11 cellular contexts compared by ENCODE assay signal in genomic region chr1:36400514-36400824, GRCh38. TPM values are rescaled to one million over a fixed set of nuclear protein-coding genes. Genes with fewer than 3 reads are reported as not detected.
DNase-seq lines count a peak whose midpoint lies in the region; ATAC-seq, FAIRE-seq and TF ChIP-seq lines count a peak whose summit lies in the region.
"Had no signal": no experiment of that assay in that cellular context is flagged by ENCODE, and none has a peak within 500 bp of the region (broad histone marks: within the 10 kb centered on the region; RNA-seq: fewer than 3 reads in every experiment).

No MANE protein-coding gene starts in this region.

- H3K4me1 ChIP-seq in cardiac muscle cell (ENCODE audit: low read depth) (peaks cover 5% of the 10 kb centered on the region), K562 (replicated peaks in 1 of 2; ENCODE audit: control insufficient read depth in 2 of 2, insufficient read depth in 2 of 2, low read length in 2 of 2) (peaks cover 24 to 45% of the 10 kb centered on the region in 2 experiments), mucosa of rectum (ENCODE audit: control insufficient read depth in 2 of 2, insufficient read depth in 2 of 2, low read length in 2 of 2) (peaks cover 8 to 9% of the 10 kb centered on the region in 2 donors), vagina (peaks cover 16% of the 10 kb centered on the region)

- H3K4me3 ChIP-seq in cardiac muscle cell: peak overlapping the region; percentile 60
- peak overlapping the region; percentile 49 for H3K4me3 ChIP-seq in K562
- peak overlapping the region in 1 of 2 donors; percentile 31 for H3K4me3 ChIP-seq in mucosa of rectum (ENCODE audit: low read length in 2 of 2)
- H3K4me3 ChIP-seq in vagina: peak overlapping the region in 1 of 2 donors; percentile 25

- TF ChIP-seq RAD21 in K562 (CRISPR knock-in tag; conservative IDR thresholded peaks at IDR 0.05 in 1 of 2, IDR thresholded peaks at IDR 0.05 in 1 of 2): no peak

- no peaks in the 10 kb centered on the region for H4K20me1 ChIP-seq in K562 (replicated peaks; ENCODE audit: control insufficient read depth, insufficient read depth, low read length)

- TF ChIP-seq EP300 in K562 (IDR thresholded peaks at IDR 0.05; ENCODE audit: low read length): no peak

- no peaks in the 10 kb centered on the region for H3K36me3 ChIP-seq in cardiac muscle cell
- H3K36me3 ChIP-seq in K562 (ENCODE audit: control insufficient read depth, insufficient read depth, low read length): no peaks in the 10 kb centered on the region
- H3K36me3 ChIP-seq in mucosa of rectum (ENCODE audit: control insufficient read depth in 2 of 2, insufficient read depth in 2 of 2, low read length in 2 of 2): no peaks in the 10 kb centered on the region
- no peaks in the 10 kb centered on the region for H3K36me3 ChIP-seq in vagina
- H3K36me3 ChIP-seq: brain microvascular endothelial cell had no signal

- no peak for ATAC-seq in left cardiac atrium
- ATAC-seq in K562: no peak
- ATAC-seq in HG03520 (IDR thresholded peaks at IDR 0.05; ENCODE audit: unreplicated experiment): no peak
- ATAC-seq: SK-N-SH treated with all-trans-retinoic acid at 6 μM for 48 hours had no signal

- intact Hi-C loops in left cardiac atrium (cut with DNase I) (no loop called here), K562 (cut with micrococcal nuclease) (no loop called here), vagina (cut with DNase I) (no loop called here)

- FAIRE-seq in K562 (lab: Jason Lieb, UNC): no peak

- CTCF ChIA-PET in K562 (lab: Yijun Ruan, JAX; ENCODE audit: low intra/inter-chr PET ratio): no interaction called here

- no peaks in the 10 kb centered on the region for H3K9me1 ChIP-seq in K562 (ENCODE audit: control insufficient read depth, insufficient read depth, low read length)

- TF ChIP-seq POLR2A in K562 (conservative IDR thresholded peaks at IDR 0.05): no peak
- no peak for TF ChIP-seq POLR2A in vagina (IDR thresholded peaks at IDR 0.05)

- 79% methylated on average over 10 of the region's 10 CpGs for WGBS in K562 (ENCODE audit: insufficient coverage, low coverage, missing lambda C conversion rate)

- peaks cover 26% of the 10 kb centered on the region for H3K79me2 ChIP-seq in K562 (ENCODE audit: control insufficient read depth, insufficient read depth, low read length)

- TF ChIP-seq CTCF in cardiac muscle cell (IDR thresholded peaks at IDR 0.05; ENCODE audit: low read depth, low read length) (no peak), K562 (IDR thresholded peaks at IDR 0.05 in 2 of 3, conservative IDR thresholded peaks at IDR 0.05 in 1 of 3; ENCODE audit: insufficient read depth in 2 of 3, low read depth in 1 of 3, low read length in 3 of 3) (no peak), vagina (IDR thresholded peaks at IDR 0.05) (no peak)

- H3K27ac ChIP-seq in cardiac muscle cell (peak overlapping the region; percentile 93), K562 (ENCODE audit: extremely low read depth, low read depth, low read length) (peak overlapping the region; percentile 87), mucosa of rectum (ENCODE audit: low read depth in 2 of 2, low read length in 2 of 2) (peak overlapping the region in 1 of 2 donors; percentile 75), vagina (peak overlapping the region; percentile 48)

- in situ Hi-C loops in K562 (cut with MboI) (no loop called here), KBM-7 (cut with MboI; ENCODE audit: low pct_unique_long_range_greater_than_20kb, low sequenced_read_pairs) (no loop called here)

- H3K4me2 ChIP-seq in K562 (ENCODE audit: insufficient read depth, low read length): peak overlapping the region; percentile 89

- H2AFZ ChIP-seq in K562 (ENCODE audit: low read depth, low read length): peak overlapping the region; percentile 95

- POLR2A ChIA-PET in K562 (lab: Yijun Ruan, JAX): interaction anchor here (0.6 to 10.6 kb wide), 5 partner anchors 14 to 342 kb away, joined by 3 to 315 read pairs (median 6); partner anchors contain the start of gene STK40

- H3K9me3 ChIP-seq in cardiac muscle cell (ENCODE audit: low read depth): no peaks in the 10 kb centered on the region
- no peaks in the 10 kb centered on the region for H3K9me3 ChIP-seq in K562 (replicated peaks; ENCODE audit: control insufficient read depth, insufficient read depth, low read depth, low read length)
- H3K9me3 ChIP-seq in mucosa of rectum (ENCODE audit: control insufficient read depth in 2 of 2, low read length in 2 of 2): no peaks in the 10 kb centered on the region
- H3K9me3 ChIP-seq in vagina: no peaks in the 10 kb centered on the region

- H3K9ac ChIP-seq in K562 (ENCODE audit: insufficient read depth in 1 of 2, low read depth in 2 of 2, low read length in 2 of 2): peak overlapping the region; percentile 77 to 82
- peak overlapping the region; percentile 10 to 47 for H3K9ac ChIP-seq in mucosa of rectum (ENCODE audit: low read depth in 1 of 2, low read length in 2 of 2)

- no TSS peak for BruUV-seq in K562 (replicated peaks; lab: Mats Ljungman, UMichigan)

- H3K27me3 ChIP-seq in cardiac muscle cell: no peaks in the 10 kb centered on the region
- H3K27me3 ChIP-seq in K562 (ENCODE audit: control insufficient read depth in 2 of 2, insufficient read depth in 2 of 2, low read length in 2 of 2): no peaks in the 10 kb centered on the region
- no peaks in the 10 kb centered on the region for H3K27me3 ChIP-seq in mucosa of rectum (ENCODE audit: control insufficient read depth in 2 of 2, insufficient read depth in 2 of 2, low read length in 2 of 2)
- H3K27me3 ChIP-seq in vagina: no peaks in the 10 kb centered on the region
- H3K27me3 ChIP-seq: brain microvascular endothelial cell had no signal

- DNase-seq in cardiac muscle cell (ENCODE audit: low read depth in 1 of 2, low spot score in 1 of 2) (peak in 1 of 2 donors; percentile 2), left cardiac atrium (no peak), K562 (ENCODE audit: extremely low read depth in 1 of 4, low spot score in 3 of 4) (no peak), vagina (ENCODE audit: extremely low spot score in 2 of 2) (no peak), KBM-7 (no peak), NCI-H510A (lab: John Stamatoyannopoulos, UW) (no peak)
- DNase-seq: NCI-H446 had no signal

RNA-seq across cellular contexts. Expression of gene LSM10, which starts 2.8 kb away (rescaled TPM):
- total RNA-seq in cardiac muscle cell (15.9 and 20.6 TPM in 2 replicates), left cardiac atrium (10 to 100 TPM; 59.2 to 63.9 TPM), K562 (2014; rRNA removed) (68.9 and 94.6 TPM in 2 replicates), K562 (2014; rRNA removed; fragmentation: Illumina TruSeq; extraction: Trizol) (9.8 and 13.2 TPM in 2 replicates), K562 (2015; rRNA removed; fragmentation: Illumina TruSeq; extraction: Trizol) (21.8 and 23.3 TPM in 2 replicates), K562 (2021) (85.7 and 88.0 TPM in 2 replicates), vagina (45.2 TPM)
- polyA plus RNA-seq in cardiac muscle cell (70.7 and 75.7 TPM in 2 replicates), K562 (2011; rRNA removed) (91.4 and 95.2 TPM in 2 replicates), K562 (2014; fragmentation: Illumina TruSeq; extraction: Trizol) (122 and 153 TPM in 2 replicates), K562 (2014; fragmentation: Nextera tagmentation; extraction: Ambion mirVana) (10 to 100 TPM; 34.8 to 56.9 TPM), K562 (2014; rRNA removed) (146 and 168 TPM in 2 replicates)
- total RNA-seq in K562 (2011; cell fraction: chromatin; rRNA removed; ENCODE audit: low replicate concordance): 20.5 and 63.8 TPM in 2 replicates
- 55.5 and 59.9 TPM in 2 replicates for total RNA-seq in K562 (2011; cell fraction: nucleolus; rRNA removed)
- 40.9 and 45.8 TPM in 2 replicates for total RNA-seq in K562 (2011; cell fraction: nucleoplasm; rRNA removed)
- 111 and 190 TPM in 2 replicates for polyA plus RNA-seq in K562 (2011; cell fraction: cytosol; rRNA removed)
- polyA plus RNA-seq in K562 (2011; cell fraction: nucleus; rRNA removed): 44.9 and 48.3 TPM in 2 replicates
- polyA plus RNA-seq in K562 (2012): 91.2 and 105 TPM in 2 replicates
- polyA minus RNA-seq in K562 (2011; rRNA and poly(A)+ RNA removed): 26.2 and 41.8 TPM in 2 replicates
- 26.6 and 38.0 TPM in 2 replicates for polyA minus RNA-seq in K562 (2011; cell fraction: cytosol; rRNA and poly(A)+ RNA removed)
- 17.1 and 23.5 TPM in 2 replicates for polyA minus RNA-seq in K562 (2011; cell fraction: nucleus; rRNA and poly(A)+ RNA removed)

RNA-seq across cellular contexts. Expression of gene STK40, which starts 14.7 kb away (rescaled TPM):
- total RNA-seq in cardiac muscle cell (37.0 and 38.5 TPM in 2 replicates), left cardiac atrium (10 to 100 TPM; 69.2 to 77.8 TPM), K562 (2014; rRNA removed) (39.1 and 55.1 TPM in 2 replicates), K562 (2014; rRNA removed; fragmentation: Illumina TruSeq; extraction: Trizol) (18.5 and 22.8 TPM in 2 replicates), K562 (2015; rRNA removed; fragmentation: Illumina TruSeq; extraction: Trizol) (27.1 and 27.6 TPM in 2 replicates), K562 (2021) (90.1 and 94.3 TPM in 2 replicates), vagina (35.4 TPM)
- polyA plus RNA-seq in cardiac muscle cell (43.9 and 51.1 TPM in 2 replicates), K562 (2011; rRNA removed) (57.8 and 73.8 TPM in 2 replicates), K562 (2014; fragmentation: Illumina TruSeq; extraction: Trizol) (62.9 and 78.0 TPM in 2 replicates), K562 (2014; fragmentation: Nextera tagmentation; extraction: Ambion mirVana) (1 to 10 TPM in 1 of 2 experiments, under 1 TPM in 1; 0.69 to 1.7 TPM), K562 (2014; rRNA removed) (59.0 and 63.1 TPM in 2 replicates)
- total RNA-seq in K562 (2011; cell fraction: chromatin; rRNA removed; ENCODE audit: low replicate concordance): 24.8 and 55.6 TPM in 2 replicates
- 29.2 and 31.0 TPM in 2 replicates for total RNA-seq in K562 (2011; cell fraction: nucleolus; rRNA removed)
- 30.9 and 40.1 TPM in 2 replicates for total RNA-seq in K562 (2011; cell fraction: nucleoplasm; rRNA removed)
- polyA plus RNA-seq in K562 (2011; cell fraction: cytosol; rRNA removed): 46.1 and 62.2 TPM in 2 replicates
- polyA plus RNA-seq in K562 (2011; cell fraction: nucleus; rRNA removed): 37.6 and 46.3 TPM in 2 replicates
- polyA plus RNA-seq in K562 (2012): 62.9 and 132 TPM in 2 replicates
- 49.4 and 58.5 TPM in 2 replicates for polyA minus RNA-seq in K562 (2011; rRNA and poly(A)+ RNA removed)
- 25.9 and 28.4 TPM in 2 replicates for polyA minus RNA-seq in K562 (2011; cell fraction: cytosol; rRNA and poly(A)+ RNA removed)
- 9.8 and 13.2 TPM in 2 replicates for polyA minus RNA-seq in K562 (2011; cell fraction: nucleus; rRNA and poly(A)+ RNA removed)

RNA-seq across cellular contexts. Expression of gene OSCP1, which starts 49.8 kb away (rescaled TPM):
- 16.9 and 18.5 TPM in 2 replicates for total RNA-seq in cardiac muscle cell
- 19.5 and 22.0 TPM in 2 replicates for polyA plus RNA-seq in cardiac muscle cell
- total RNA-seq in left cardiac atrium: 1 to 10 TPM; 5.9 to 6.4 TPM
- total RNA-seq in K562 (2011; cell fraction: chromatin; rRNA removed; ENCODE audit: low replicate concordance): 0.74 TPM in 1 of 2 replicates, not detected in the other
- not detected in 2 replicates for total RNA-seq in K562 (2011; cell fraction: nucleolus; rRNA removed)
- total RNA-seq in K562 (2011; cell fraction: nucleoplasm; rRNA removed): not detected in 2 replicates
- total RNA-seq in K562 (2014; rRNA removed): 0.36 TPM in 1 of 2 replicates, not detected in the other
- total RNA-seq in K562 (2014; rRNA removed; fragmentation: Illumina TruSeq; extraction: Trizol): not detected in 2 replicates
- 0.40 TPM in 1 of 2 replicates, not detected in the other for total RNA-seq in K562 (2015; rRNA removed; fragmentation: Illumina TruSeq; extraction: Trizol)
- not detected in 2 replicates for total RNA-seq in K562 (2021)
- polyA plus RNA-seq in K562 (2011; rRNA removed): 0.12 and 0.15 TPM in 2 replicates
- polyA plus RNA-seq in K562 (2011; cell fraction: cytosol; rRNA removed): 0.35 TPM in 1 of 2 replicates, not detected in the other
- 0.46 TPM in 1 of 2 replicates, not detected in the other for polyA plus RNA-seq in K562 (2011; cell fraction: nucleus; rRNA removed)
- 0.42 and 0.50 TPM in 2 replicates for polyA plus RNA-seq in K562 (2012)
- 0.22 and 0.30 TPM in 2 replicates for polyA plus RNA-seq in K562 (2014; fragmentation: Illumina TruSeq; extraction: Trizol)
- not detected for polyA plus RNA-seq in K562 (2014; fragmentation: Nextera tagmentation; extraction: Ambion mirVana)
- not detected in 2 replicates for polyA plus RNA-seq in K562 (2014; rRNA removed)
- not detected in 2 replicates for polyA minus RNA-seq in K562 (2011; rRNA and poly(A)+ RNA removed)
- not detected in 2 replicates for polyA minus RNA-seq in K562 (2011; cell fraction: cytosol; rRNA and poly(A)+ RNA removed)
- 0.33 TPM in 1 of 2 replicates, not detected in the other for polyA minus RNA-seq in K562 (2011; cell fraction: nucleus; rRNA and poly(A)+ RNA removed)
- total RNA-seq in vagina: 5.2 TPM
